22 cellular contexts compared by ENCODE assay signal in the genomic region with DNA sequence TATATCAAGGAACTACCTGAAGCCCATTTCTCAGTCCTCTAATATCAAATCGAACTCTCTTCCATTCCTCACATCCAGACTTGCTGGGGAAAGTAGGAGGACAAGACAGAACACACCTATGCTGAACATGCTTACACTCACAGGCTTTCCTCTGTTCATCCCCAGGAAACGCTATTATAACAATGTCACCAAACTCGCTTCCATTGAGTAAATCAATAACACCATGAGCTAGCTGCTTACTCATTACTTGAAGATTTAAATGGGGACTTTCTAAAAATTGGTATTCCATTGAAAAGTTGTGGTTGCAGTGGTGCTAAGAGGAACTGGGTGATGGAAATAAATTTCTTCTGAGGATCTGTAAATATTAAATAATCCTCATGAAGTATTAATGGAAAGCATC.
A peak's percentile ranks its signal among the peaks of the same experiment; 100 is the strongest.
DNase-seq lines count a peak whose midpoint lies in the region; ATAC-seq and FAIRE-seq lines count a peak whose summit lies in the region.
"Had no signal": no experiment of that assay in that cellular context is flagged by ENCODE, and none has a peak within 500 bp of the region (broad histone marks: within the 10 kb centered on the region; RNA-seq: fewer than 3 reads in every experiment).

No MANE protein-coding gene starts in this region.

- peak; percentile 40 for FAIRE-seq in GM19239 (lab: Jason Lieb, UNC)
- FAIRE-seq: GM12891 had no signal

- DNase-seq in GM19239 (ENCODE audit: insufficient read length, low spot score), result no peak
- DNase-seq in renal cortical epithelial cell (ENCODE audit: low read depth), result peak; percentile 67
- no peak for DNase-seq in superior temporal gyrus (ENCODE audit: extremely low spot score)
- DNase-seq in GM19240 (ENCODE audit: insufficient read length, low spot score), result no peak
- DNase-seq: CD8-positive, alpha-beta T cell; DMS79 treated with DMSO at 0.1 percent for 48 hours; GF-D8; GM23248; H7; NCI-H1092; NCI-H1417 treated with DMSO at 0.1 percent for 48 hours; NCI-H1694 treated with DMSO at 0.1 percent for 48 hours; NCI-H2081; NCI-H2227 treated with DMSO at 0.1 percent for 48 hours; NCI-H526 treated with DMSO at 0.1 percent for 48 hours; PC-9; SHP77; T-helper 1 cell had no signal

- ATAC-seq in GM18511 (IDR thresholded peaks at IDR 0.05; ENCODE audit: unreplicated experiment), result peak; percentile 49
- peak; percentile 38 for ATAC-seq in HG02759 (IDR thresholded peaks at IDR 0.05; ENCODE audit: unreplicated experiment)
- ATAC-seq in activated CD4-positive, CD25-positive, alpha-beta regulatory T cell treated with anti-CD3 and anti-CD28 coated beads, Interleukin-2, amount 50 U/mL, for 24 hours, result no peak
- ATAC-seq: CD8-positive, alpha-beta T cell had no signal

Comparison
In these comparisons a context has a peak if more than half of its experiments do, and no peak if none do; other contexts are left out.
1. ATAC-seq: peak in GM18511 (single experiment) and HG02759 (single experiment); none in activated CD4-positive, CD25-positive, alpha-beta regulatory T cell treated with anti-CD3 and anti-CD28 coated beads, Interleukin-2, amount 50 U/mL, for 24 hours (0 of 2).